In the genomic region with DNA sequence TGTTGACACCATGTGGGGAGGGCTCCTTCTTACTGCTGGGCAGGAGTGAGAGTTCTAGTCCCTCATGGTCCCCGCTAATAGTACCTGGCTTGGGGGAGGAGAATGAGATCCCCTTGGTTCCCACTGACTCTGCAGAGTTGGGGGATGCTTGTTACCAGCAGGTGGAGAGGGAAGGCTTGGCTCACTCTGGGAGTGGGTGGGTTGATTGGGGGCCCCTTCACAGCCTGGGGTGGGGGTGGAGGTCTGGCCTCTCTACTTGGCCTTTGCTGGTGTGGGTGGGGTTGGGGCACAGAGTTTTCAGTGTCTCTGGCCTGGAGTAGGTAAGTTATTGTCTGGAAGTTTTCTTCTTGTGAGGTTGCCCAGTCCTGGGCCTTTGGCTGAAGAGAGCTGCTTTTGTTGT, we compare ENCODE assay signal across 27 cellular contexts.
"Had no signal": no experiment of that assay in that cellular context is flagged by ENCODE, and none has a peak within 500 bp of the region (broad histone marks: within the 10 kb centered on the region; RNA-seq: fewer than 3 reads in every experiment).

No MANE protein-coding gene starts in this region.

- H3K4me1 ChIP-seq: adrenal gland had no signal

- H3K27ac ChIP-seq: adrenal gland, SK-N-MC, VCaP had no signal

- H3K36me3 ChIP-seq: adrenal gland had no signal

- FAIRE-seq: K562 had no signal

- H3K27me3 ChIP-seq: adrenal gland had no signal

- H3K4me3 ChIP-seq: adrenal gland, K562, SK-N-MC had no signal

- ATAC-seq: activated CD8-positive, alpha-beta T cell treated with anti-CD3 and anti-CD28 coated beads for 36 hours; activated T-helper 17 cell treated with anti-CD3 and anti-CD28 coated beads, Interleukin-2, amount 50 U/mL, for 72 hours; K562; Panc1; Right ventricle myocardium inferior had no signal

- H3K9me3 ChIP-seq: adrenal gland had no signal

- DNase-seq: activated CD4-positive, alpha-beta T cell treated with anti-CD3 and anti-CD28 coated beads, Interleukin-2, amount 10 ng/mL, durations not matched to agents 7 days and 5 days; activated CD4-positive, CD25-positive, alpha-beta regulatory T cell; activated CD8-positive, alpha-beta T cell treated with anti-CD3 and anti-CD28 coated beads for 36 hours; activated naive CD4-positive, alpha-beta T cell treated with anti-CD3 and anti-CD28 coated beads, Interleukin-2, amount 50 U/mL, for 16 hours; activated naive CD8-positive, alpha-beta T cell treated with anti-CD3 and anti-CD28 coated beads, Interleukin-2, amount 10 ng/mL, durations not matched to agents 7 days and 5 days; activated T-cell treated with anti-CD3 and anti-CD28 coated beads for 4 hours; activated T-cell treated with anti-CD3 and anti-CD28 coated beads, Interleukin-2, amount 50 U/mL, for 48 hours; adrenal gland; anterior cingulate cortex; Karpas-422; MM.1S; NCI-H1105 treated with DMSO at 0.1 percent for 48 hours; NCI-H1436 treated with DMSO at 0.1 percent for 48 hours; NCI-H187; NCI-H2081; NCI-H510A treated with DMSO at 0.1 percent for 48 hours; NCI-H69; NK-92 treated with Interleukin-12 subunit alpha and Interleukin-12 subunit beta, amount 100 ng/mL, for 24 hours; OCI-M1; RPMI8226; T-helper 1 cell had no signal
